Comparison of ENCODE assay signal across 9 cellular contexts in genomic region chrX:45749375-45749774, GRCh38.
DNase-seq lines count a peak whose midpoint lies in the region; ATAC-seq, FAIRE-seq and TF ChIP-seq lines count a peak whose summit lies in the region.
"Had no signal": no experiment of that assay in that cellular context is flagged by ENCODE, and none has a peak within 500 bp of the region (broad histone marks: within the 10 kb centered on the region; RNA-seq: fewer than 3 reads in every experiment).

No MANE protein-coding gene starts in this region.

- H3K9me3 ChIP-seq in psoas muscle = no peaks in the 10 kb centered on the region
- H3K9me3 ChIP-seq: sigmoid colon had no signal

- H3K27me3 Mint-ChIP-seq in activated CD8-positive, alpha-beta memory T cell treated with anti-CD3 and anti-CD28 coated beads, Interleukin-2, amount 10 ng/mL, durations not matched to agents 7 days and 5 days = no peaks in the 10 kb centered on the region

- peaks cover 42% of the 10 kb centered on the region for H3K36me3 Mint-ChIP-seq in activated CD8-positive, alpha-beta memory T cell treated with anti-CD3 and anti-CD28 coated beads, Interleukin-2, amount 10 ng/mL, durations not matched to agents 7 days and 5 days

- CTCF ChIA-PET in activated CD8-positive, alpha-beta memory T cell treated with anti-CD3 and anti-CD28 coated beads, Interleukin-2, amount 10 ng/mL, durations not matched to agents 7 days and 5 days (lab: Charles Lee) = no interaction called here

- WGBS in psoas muscle, 3 donors = 66 to 80% (median 69%) methylated on average over 4 of the region's 4 CpGs
- 65 to 69% methylated on average over 4 of the region's 4 CpGs for WGBS in lower leg skin, 2 donors

- H3K4me1 Mint-ChIP-seq in activated CD8-positive, alpha-beta memory T cell treated with anti-CD3 and anti-CD28 coated beads, Interleukin-2, amount 10 ng/mL, durations not matched to agents 7 days and 5 days = peaks cover 35% of the 10 kb centered on the region

- no peak overlapping the region for H3K27ac ChIP-seq in psoas muscle

- no peak for TF ChIP-seq POLR2A in lower leg skin (IDR thresholded peaks at IDR 0.05)

- no peak overlapping the region for H3K4me3 Mint-ChIP-seq in activated CD8-positive, alpha-beta memory T cell treated with anti-CD3 and anti-CD28 coated beads, Interleukin-2, amount 10 ng/mL, durations not matched to agents 7 days and 5 days

- TF ChIP-seq CTCF in LNCaP clone FGC (IDR thresholded peaks at IDR 0.05; ENCODE audit: control insufficient read depth, extremely low read depth, insufficient read depth) (peak; percentile 38), bronchial epithelial cell (IDR thresholded peaks at IDR 0.05; ENCODE audit: insufficient read depth, low read length, severe bottlenecking) (peak; percentile 16), psoas muscle (IDR thresholded peaks at IDR 0.05) (peak; percentile 22), lower leg skin (IDR thresholded peaks at IDR 0.05) (no peak)

- no peaks in the 10 kb centered on the region for H3K4me1 ChIP-seq in psoas muscle

- H3K36me3 ChIP-seq in bronchial epithelial cell (ENCODE audit: control insufficient read depth, insufficient read depth, low read length) = peaks cover 2% of the 10 kb centered on the region
- no peaks in the 10 kb centered on the region for H3K36me3 ChIP-seq in psoas muscle (ENCODE audit: insufficient read depth in 1 of 2, low read depth in 1 of 2)

- no peak for ATAC-seq in activated CD8-positive, alpha-beta memory T cell treated with anti-CD3 and anti-CD28 coated beads, Interleukin-2, amount 10 ng/mL, durations not matched to agents 7 days and 5 days
- ATAC-seq in psoas muscle = no peak
- no peak for ATAC-seq in HG02870 (IDR thresholded peaks at IDR 0.05; ENCODE audit: unreplicated experiment)

- peak overlapping the region; percentile 74 for H3K27ac Mint-ChIP-seq in activated CD8-positive, alpha-beta memory T cell treated with anti-CD3 and anti-CD28 coated beads, Interleukin-2, amount 10 ng/mL, durations not matched to agents 7 days and 5 days

- intact Hi-C loops in psoas muscle (cut with DNase I) (loop anchor here in 1 of 2 donors (10.0 kb wide), 1 partner anchor 235 kb away; no protein-coding TSS in a partner anchor), lower leg skin (cut with DNase I; ENCODE audit: low total_unique reads) (no loop called here)

- H3K4me3 ChIP-seq in LNCaP clone FGC (ENCODE audit: low read depth, low read length) (no peak overlapping the region), bronchial epithelial cell (ENCODE audit: low read depth, low read length) (no peak overlapping the region), psoas muscle (no peak overlapping the region), lower leg skin (ENCODE audit: low read depth, poor library complexity, severe bottlenecking) (no peak overlapping the region)
- H3K4me3 ChIP-seq: sigmoid colon had no signal

- H3K27me3 ChIP-seq in bronchial epithelial cell (ENCODE audit: control insufficient read depth, insufficient read depth, low read length) (no peaks in the 10 kb centered on the region), psoas muscle (ENCODE audit: insufficient read depth in 3 of 3, low read length in 2 of 3) (peaks cover 0 to 3% (median 0%) of the 10 kb centered on the region in 3 donors)
- H3K27me3 ChIP-seq: sigmoid colon had no signal

- FAIRE-seq in bronchial epithelial cell (lab: Jason Lieb, UNC) = no peak

- no peak for DNase-seq in activated CD8-positive, alpha-beta memory T cell treated with anti-CD3 and anti-CD28 coated beads, Interleukin-2, amount 10 ng/mL, durations not matched to agents 7 days and 5 days
- DNase-seq in activated CD8-positive, alpha-beta memory T cell treated with anti-CD3 and anti-CD28 coated beads for 24 hours = no peak
- DNase-seq in LNCaP clone FGC (ENCODE audit: low read depth) (no peak), bronchial epithelial cell (ENCODE audit: low read depth) (no peak), psoas muscle (no peak), lower leg skin (ENCODE audit: low spot score in 2 of 2) (no peak), NCI-H345 (lab: John Stamatoyannopoulos, UW) (no peak)
- DNase-seq: sigmoid colon had no signal

- no peaks in the 10 kb centered on the region for H3K9me3 Mint-ChIP-seq in activated CD8-positive, alpha-beta memory T cell treated with anti-CD3 and anti-CD28 coated beads, Interleukin-2, amount 10 ng/mL, durations not matched to agents 7 days and 5 days (ENCODE audit: low read depth)

Comparison
In these comparisons a context has a peak if more than half of its experiments do, and no peak if none do; other contexts are left out.
1. CTCF ChIP-seq: peak in LNCaP clone FGC (single experiment), bronchial epithelial cell (single experiment) and psoas muscle (single experiment); none in lower leg skin (0 of 3).